Comparison of ENCODE assay signal across 1 cellular context in genomic region chr1:248857749-248858095, GRCh38.
A peak's percentile ranks its signal among the peaks of the same experiment; 100 is the strongest.
TF ChIP-seq lines count a peak whose summit lies in the region.

No MANE protein-coding gene starts in this region.

TF ChIP-seq in H1, 55 proteins besides CTCF, POLR2A, EP300 and RAD21:
- TF ChIP-seq CTBP2 (IDR thresholded peaks at IDR 0.05; ENCODE audit: borderline replicate concordance, insufficient read depth, insufficient read length, low read length) (no peak), NANOG (IDR thresholded peaks at IDR 0.05; ENCODE audit: insufficient read depth, low read depth, low read length, poor library complexity, severe bottlenecking) (no peak), CHD1 (IDR thresholded peaks at IDR 0.05; ENCODE audit: low read depth, low read length) (no peak), RBBP5 (IDR thresholded peaks at IDR 0.05; ENCODE audit: borderline replicate concordance, low read depth, low read length) (0 out of 2 replicates have a peak, but pooled peaks have one; percentile 84), ATF2 (IDR thresholded peaks at IDR 0.05; ENCODE audit: low read length) (no peak), ZNF274 (IDR thresholded peaks at IDR 0.05; ENCODE audit: borderline replicate concordance, extremely low read depth, low read length) (no peak), TCF12 (IDR thresholded peaks at IDR 0.05; ENCODE audit: low read depth, low read length) (no peak), MAFK (IDR thresholded peaks at IDR 0.05; ENCODE audit: low read depth, low read length) (no peak), ASH2L (IDR thresholded peaks at IDR 0.05; ENCODE audit: low read length) (peak; percentile 72), JUN (IDR thresholded peaks at IDR 0.05; ENCODE audit: low read depth, low read length) (no peak), FOSL1 (IDR thresholded peaks at IDR 0.05; ENCODE audit: insufficient read depth, low read depth, low read length) (no peak), CBX8 (IDR thresholded peaks at IDR 0.05; ENCODE audit: borderline replicate concordance, low read depth, low read length) (no peak), JUND (IDR thresholded peaks at IDR 0.05; ENCODE audit: low read length) (0 out of 2 replicates have a peak, but pooled peaks have one; percentile 5), SP4 (IDR thresholded peaks at IDR 0.05; ENCODE audit: low read length) (no peak), SRF (IDR thresholded peaks at IDR 0.05; ENCODE audit: low read depth, low read length) (no peak), GABPA (IDR thresholded peaks at IDR 0.05; ENCODE audit: borderline replicate concordance, insufficient read depth, low read length) (no peak), SP1 (IDR thresholded peaks at IDR 0.05; ENCODE audit: low read depth, low read length) (no peak), E2F6 (IDR thresholded peaks at IDR 0.05) (no peak), KDM4A (IDR thresholded peaks at IDR 0.05; ENCODE audit: low read depth, low read length, severe bottlenecking) (no peak), TAF1 (IDR thresholded peaks at IDR 0.05; ENCODE audit: low read depth, low read length) (no peak), RFX5 (IDR thresholded peaks at IDR 0.05; ENCODE audit: borderline replicate concordance, low read depth, low read length) (no peak), SIN3A (conservative IDR thresholded peaks at IDR 0.05 in 1 of 2, IDR thresholded peaks at IDR 0.05 in 1 of 2; ENCODE audit: low read depth in 1 of 2, low read length in 2 of 2) (no peak)
